ENCODE assay signal across 15 cellular contexts in the genomic region with DNA sequence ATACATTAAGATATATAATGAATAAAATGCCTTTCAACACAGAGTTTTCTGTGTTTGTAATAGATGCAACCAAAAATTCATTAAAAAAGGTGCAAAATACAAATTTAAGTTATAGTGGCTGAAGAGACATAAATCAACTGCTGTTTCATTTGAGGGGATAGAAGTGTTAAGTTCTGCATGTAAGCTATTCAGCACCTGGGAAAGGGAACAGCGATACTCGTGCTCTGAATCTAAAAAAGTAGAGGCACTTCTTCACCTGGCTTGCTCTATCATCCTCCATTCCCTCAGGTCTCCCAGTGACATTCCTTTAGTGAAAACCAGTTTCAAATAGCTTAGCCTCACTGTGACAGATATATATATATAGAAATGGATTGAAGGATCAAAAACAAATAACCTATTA.
DNase-seq lines count a peak whose midpoint lies in the region; ATAC-seq, FAIRE-seq and TF ChIP-seq lines count a peak whose summit lies in the region.
"Had no signal": no experiment of that assay in that cellular context is flagged by ENCODE, and none has a peak within 500 bp of the region (broad histone marks: within the 10 kb centered on the region; RNA-seq: fewer than 3 reads in every experiment).

No MANE protein-coding gene starts in this region.

- no peak for TF ChIP-seq POLR2A in GM12878 (IDR thresholded peaks at IDR 0.05; ENCODE audit: low read depth, low read length)

- H3K36me3 ChIP-seq in SK-N-SH (replicated peaks in 1 of 2; ENCODE audit: control insufficient read depth in 1 of 2, insufficient read depth in 2 of 2, low read length in 1 of 2), result no peaks in the 10 kb centered on the region
- no peaks in the 10 kb centered on the region for H3K36me3 ChIP-seq in GM12878 (ENCODE audit: control insufficient read depth in 2 of 2, insufficient read depth in 2 of 2, low read length in 1 of 2)
- H3K36me3 ChIP-seq: BLaER1 treated with 17β-estradiol and CSF1 and Interleukin-3, amounts not matched to agents 10 nM and 100 nM had no signal

- SMC1A ChIA-PET in GM12878 (lab: Charles Lee; ENCODE audit: uncharacterized antibody, unreplicated experiment), result no interaction called here

- TF ChIP-seq CTCF in SK-N-SH (IDR thresholded peaks at IDR 0.05) (no peak), GM12878 (IDR thresholded peaks at IDR 0.05 in 2 of 3, conservative IDR thresholded peaks at IDR 0.05 in 1 of 3; ENCODE audit: control insufficient read depth in 2 of 3, extremely low read depth in 1 of 3, insufficient read depth in 1 of 3, low read depth in 3 of 3, low read length in 3 of 3) (no peak), GM10266 (IDR thresholded peaks at IDR 0.05; ENCODE audit: control insufficient read depth, insufficient read depth, low read depth, missing control alignments) (no peak)

- TF ChIP-seq EP300 in SK-N-SH (IDR thresholded peaks at IDR 0.05; ENCODE audit: borderline replicate concordance in 1 of 2, low read depth in 1 of 2, low read length in 1 of 2) (no peak), GM12878 (IDR thresholded peaks at IDR 0.05; ENCODE audit: borderline replicate concordance in 1 of 2, control insufficient read depth in 1 of 2, low read depth in 2 of 2, low read length in 2 of 2) (no peak)

- RAD21 ChIA-PET in GM12878 (lab: Charles Lee; ENCODE audit: unreplicated experiment), result no interaction called here

- H3F3A ChIP-seq in SK-N-SH (replicated peaks; ENCODE audit: insufficient read depth), result no peaks in the 10 kb centered on the region

- WGBS in SK-N-SH (ENCODE audit: low lambda C conversion rate), result 30% methylated on average over 2 of the region's 2 CpGs
- 33% methylated on average over 2 of the region's 2 CpGs for WGBS in GM12878 (ENCODE audit: insufficient coverage, insufficient replicate concordance, low lambda C conversion rate, missing lambda C conversion rate)

- H3K79me2 ChIP-seq in SK-N-SH (ENCODE audit: insufficient read depth), result no peaks in the 10 kb centered on the region
- H3K79me2 ChIP-seq in GM12878 (ENCODE audit: control insufficient read depth, insufficient read depth, low read length), result no peaks in the 10 kb centered on the region

- H3K4me3 ChIP-seq in SK-N-SH (ENCODE audit: low read depth in 2 of 2, low read length in 1 of 2), result no peak overlapping the region
- no peak overlapping the region for H3K4me3 ChIP-seq in GM12878
- H3K4me3 ChIP-seq: BLaER1 treated with 17β-estradiol and CSF1 and Interleukin-3, amounts not matched to agents 10 nM and 100 nM had no signal

- H3K4me1 ChIP-seq in SK-N-SH (ENCODE audit: control insufficient read depth in 1 of 2, insufficient read depth in 2 of 2, low read depth in 1 of 2, low read length in 1 of 2) (no peaks in the 10 kb centered on the region), GM12878 (ENCODE audit: control insufficient read depth, insufficient read depth, low read length) (no peaks in the 10 kb centered on the region)

- no peak overlapping the region for H3K27ac ChIP-seq in SK-N-SH (ENCODE audit: low read depth in 2 of 2, low read length in 1 of 2)
- H3K27ac ChIP-seq in GM12878 (ENCODE audit: control insufficient read depth, insufficient read depth), result no peak overlapping the region
- H3K27ac ChIP-seq: 22Rv1; BLaER1 treated with 17β-estradiol and CSF1 and Interleukin-3, amounts not matched to agents 10 nM and 100 nM had no signal

- no peak overlapping the region for H2AFZ ChIP-seq in SK-N-SH (ENCODE audit: low read depth)
- H2AFZ ChIP-seq in GM12878 (ENCODE audit: control insufficient read depth, low read depth, low read length), result no peak overlapping the region

- no peak for ATAC-seq in SK-N-SH treated with all-trans-retinoic acid at 6 μM for 48 hours
- ATAC-seq in GM12878, result no peak
- ATAC-seq: Panc1, Right ventricle myocardium inferior had no signal

- POLR2A ChIA-PET in SK-N-SH (lab: Yijun Ruan, JAX) (no interaction called here), GM12878 (lab: Charles Lee) (no interaction called here)

- CTCF ChIA-PET in SK-N-SH (lab: Yijun Ruan, JAX), result no interaction called here
- CTCF ChIA-PET in GM12878 (lab: Yijun Ruan, JAX), result interaction anchor here (0.7 kb wide), 1 partner anchor 937 kb away, joined by 3 read pairs; no protein-coding TSS in a partner anchor

- H3K27me3 ChIP-seq in SK-N-SH (ENCODE audit: insufficient read depth) (no peaks in the 10 kb centered on the region), GM12878 (replicated peaks in 1 of 2; ENCODE audit: control insufficient read depth in 2 of 2, insufficient read depth in 2 of 2, low read length in 1 of 2) (no peaks in the 10 kb centered on the region)
- H3K27me3 ChIP-seq: BLaER1 treated with 17β-estradiol and CSF1 and Interleukin-3, amounts not matched to agents 10 nM and 100 nM had no signal

- TF ChIP-seq RAD21 in SK-N-SH (IDR thresholded peaks at IDR 0.05; ENCODE audit: low read length) (no peak), GM12878 (IDR thresholded peaks at IDR 0.05; ENCODE audit: insufficient read depth, low read depth, low read length) (no peak)

- no peaks in the 10 kb centered on the region for H3K9me2 ChIP-seq in SK-N-SH

- no peak for DNase-seq in SK-N-SH
- no peak for DNase-seq in GM12878 (ENCODE audit: low read depth, low spot score)
- peak; percentile 31 for DNase-seq in iPS-NIHi11 (ENCODE audit: low spot score)
- DNase-seq in dermis blood vessel endothelial cell, result no peak
- DNase-seq in hypothalamus (lab: John Stamatoyannopoulos, UW), result no peak
- no peak for DNase-seq in GM10266 (ENCODE audit: extremely low spot score)
- no peak for DNase-seq in activated effector memory CD4-positive, alpha-beta T cell treated with anti-CD3 and anti-CD28 coated beads, Interleukin-2, amount 50 U/mL, for 16 hours
- DNase-seq: HCEC 1CT, NCI-H1048, NCI-H1694 had no signal

- H3K9me3 ChIP-seq in SK-N-SH, result no peaks in the 10 kb centered on the region
- H3K9me3 ChIP-seq in GM12878 (replicated peaks; ENCODE audit: control insufficient read depth, insufficient read depth, low read length), result no peaks in the 10 kb centered on the region
- H3K9me3 ChIP-seq: BLaER1 treated with 17β-estradiol and CSF1 and Interleukin-3, amounts not matched to agents 10 nM and 100 nM had no signal

- in situ Hi-C loops in GM12878 (cut with MboI), result no loop called here

- no peaks in the 10 kb centered on the region for H4K20me1 ChIP-seq in SK-N-SH (ENCODE audit: insufficient read depth)
- H4K20me1 ChIP-seq in GM12878 (ENCODE audit: control insufficient read depth, insufficient read depth), result no peaks in the 10 kb centered on the region
- H4K20me1 ChIP-seq: BLaER1 treated with 17β-estradiol and CSF1 and Interleukin-3, amounts not matched to agents 10 nM and 100 nM had no signal

- H3K4me2 ChIP-seq in SK-N-SH (no peak overlapping the region), GM12878 (ENCODE audit: control insufficient read depth, insufficient read depth) (no peak overlapping the region)
- H3K4me2 ChIP-seq: BLaER1 treated with 17β-estradiol and CSF1 and Interleukin-3, amounts not matched to agents 10 nM and 100 nM had no signal

- no peak for FAIRE-seq in GM12878 (lab: Jason Lieb, UNC)

- intact Hi-C loops in GM12878 (cut with micrococcal nuclease; ENCODE audit: unreplicated experiment), result no loop called here

- BruUV-seq in GM12878 (replicated peaks; lab: Mats Ljungman, UMichigan), result no TSS peak

- no peak overlapping the region for H3K9ac ChIP-seq in SK-N-SH
- no peak overlapping the region for H3K9ac ChIP-seq in GM12878 (ENCODE audit: control insufficient read depth, insufficient read depth, low read length)
- H3K9ac ChIP-seq: BLaER1 treated with 17β-estradiol and CSF1 and Interleukin-3, amounts not matched to agents 10 nM and 100 nM had no signal

TF ChIP-seq in SK-N-SH, 30 proteins besides CTCF, POLR2A, EP300 and RAD21 (continues in another document):
- TF ChIP-seq MXI1 (IDR thresholded peaks at IDR 0.05; ENCODE audit: low read depth, low read length), result no peak

TF ChIP-seq in SK-N-SH treated with all-trans-retinoic acid at 6 μM for 48 hours, 23 proteins besides CTCF, POLR2A, EP300 and RAD21 (continues in another document):
- TF ChIP-seq BACH2 (CRISPR knock-in tag; IDR thresholded peaks at IDR 0.05; ENCODE audit: borderline replicate concordance) (no peak), ESRRG (CRISPR knock-in tag; IDR thresholded peaks at IDR 0.05) (no peak)
- TF ChIP-seq, protein P1, sequence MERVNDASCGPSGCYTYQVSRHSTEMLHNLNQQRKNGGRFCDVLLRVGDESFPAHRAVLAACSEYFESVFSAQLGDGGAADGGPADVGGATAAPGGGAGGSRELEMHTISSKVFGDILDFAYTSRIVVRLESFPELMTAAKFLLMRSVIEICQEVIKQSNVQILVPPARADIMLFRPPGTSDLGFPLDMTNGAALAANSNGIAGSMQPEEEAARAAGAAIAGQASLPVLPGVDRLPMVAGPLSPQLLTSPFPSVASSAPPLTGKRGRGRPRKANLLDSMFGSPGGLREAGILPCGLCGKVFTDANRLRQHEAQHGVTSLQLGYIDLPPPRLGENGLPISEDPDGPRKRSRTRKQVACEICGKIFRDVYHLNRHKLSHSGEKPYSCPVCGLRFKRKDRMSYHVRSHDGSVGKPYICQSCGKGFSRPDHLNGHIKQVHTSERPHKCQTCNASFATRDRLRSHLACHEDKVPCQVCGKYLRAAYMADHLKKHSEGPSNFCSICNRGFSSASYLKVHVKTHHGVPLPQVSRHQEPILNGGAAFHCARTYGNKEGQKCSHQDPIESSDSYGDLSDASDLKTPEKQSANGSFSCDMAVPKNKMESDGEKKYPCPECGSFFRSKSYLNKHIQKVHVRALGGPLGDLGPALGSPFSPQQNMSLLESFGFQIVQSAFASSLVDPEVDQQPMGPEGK (CRISPR knock-in tag; IDR thresholded peaks at IDR 0.05; ENCODE audit: borderline replicate concordance), result no peak
